In the genomic region with DNA sequence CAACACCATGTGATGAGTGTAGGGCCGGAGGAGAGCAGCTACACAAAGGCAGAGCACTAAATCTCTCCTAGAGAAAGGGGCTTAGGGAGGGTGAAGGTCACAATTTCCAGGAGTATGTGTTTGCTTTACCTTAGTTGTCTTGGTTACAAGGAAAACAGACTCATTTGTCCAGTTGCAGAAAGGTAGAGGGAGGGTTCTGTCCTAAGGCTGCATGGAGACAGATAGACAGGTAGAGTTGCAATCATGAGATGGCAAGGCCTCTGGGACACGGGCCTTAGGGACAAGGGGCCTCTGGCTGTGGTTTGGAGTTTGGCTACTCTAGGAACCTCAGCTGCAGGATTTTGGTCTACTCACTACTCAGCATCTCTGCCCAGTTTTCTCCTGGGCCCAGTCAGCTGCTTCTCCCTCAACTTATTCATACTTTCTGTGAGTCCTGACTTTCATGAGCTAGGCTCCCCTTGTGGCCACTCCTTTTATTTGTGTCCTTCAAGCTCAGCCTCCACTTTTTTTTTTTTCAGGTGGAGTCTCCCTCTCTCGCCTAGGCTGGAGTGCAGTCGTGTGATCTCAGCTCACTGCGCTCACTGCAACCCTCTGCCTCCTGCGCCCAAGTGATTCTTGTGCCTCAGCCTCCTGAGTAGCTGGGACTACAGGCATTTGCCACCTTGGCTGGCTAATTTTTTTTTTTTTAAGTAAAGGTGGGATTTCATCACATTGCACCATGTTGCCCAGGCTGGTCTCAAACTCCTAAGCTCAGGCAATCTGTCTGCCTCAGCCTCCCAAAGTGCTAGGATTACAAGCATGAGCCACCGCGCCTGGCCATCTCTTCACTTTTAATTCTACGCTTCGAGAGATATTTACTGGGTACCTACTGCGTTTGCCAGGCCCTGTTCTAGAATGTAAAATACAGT, we compare ENCODE assay signal across 1 cellular context.
TF ChIP-seq lines count a peak whose summit lies in the region.

No MANE protein-coding gene starts in this region.

TF ChIP-seq in HepG2, 621 proteins besides CTCF, POLR2A, EP300 and RAD21 (continued from another document and continues in another):
- TF ChIP-seq ZBTB46 (CRISPR knock-in tag; IDR thresholded peaks at IDR 0.05; ENCODE audit: borderline replicate concordance) = no peak
- TF ChIP-seq ZFP1 (CRISPR knock-in tag; IDR thresholded peaks at IDR 0.05) = no peak
- TF ChIP-seq ZNF224 (CRISPR knock-in tag; IDR thresholded peaks at IDR 0.05) = no peak
- no peak for TF ChIP-seq FOXK1 (CRISPR knock-in tag; IDR thresholded peaks at IDR 0.05; ENCODE audit: borderline replicate concordance, low read depth)
- TF ChIP-seq, protein P1, sequence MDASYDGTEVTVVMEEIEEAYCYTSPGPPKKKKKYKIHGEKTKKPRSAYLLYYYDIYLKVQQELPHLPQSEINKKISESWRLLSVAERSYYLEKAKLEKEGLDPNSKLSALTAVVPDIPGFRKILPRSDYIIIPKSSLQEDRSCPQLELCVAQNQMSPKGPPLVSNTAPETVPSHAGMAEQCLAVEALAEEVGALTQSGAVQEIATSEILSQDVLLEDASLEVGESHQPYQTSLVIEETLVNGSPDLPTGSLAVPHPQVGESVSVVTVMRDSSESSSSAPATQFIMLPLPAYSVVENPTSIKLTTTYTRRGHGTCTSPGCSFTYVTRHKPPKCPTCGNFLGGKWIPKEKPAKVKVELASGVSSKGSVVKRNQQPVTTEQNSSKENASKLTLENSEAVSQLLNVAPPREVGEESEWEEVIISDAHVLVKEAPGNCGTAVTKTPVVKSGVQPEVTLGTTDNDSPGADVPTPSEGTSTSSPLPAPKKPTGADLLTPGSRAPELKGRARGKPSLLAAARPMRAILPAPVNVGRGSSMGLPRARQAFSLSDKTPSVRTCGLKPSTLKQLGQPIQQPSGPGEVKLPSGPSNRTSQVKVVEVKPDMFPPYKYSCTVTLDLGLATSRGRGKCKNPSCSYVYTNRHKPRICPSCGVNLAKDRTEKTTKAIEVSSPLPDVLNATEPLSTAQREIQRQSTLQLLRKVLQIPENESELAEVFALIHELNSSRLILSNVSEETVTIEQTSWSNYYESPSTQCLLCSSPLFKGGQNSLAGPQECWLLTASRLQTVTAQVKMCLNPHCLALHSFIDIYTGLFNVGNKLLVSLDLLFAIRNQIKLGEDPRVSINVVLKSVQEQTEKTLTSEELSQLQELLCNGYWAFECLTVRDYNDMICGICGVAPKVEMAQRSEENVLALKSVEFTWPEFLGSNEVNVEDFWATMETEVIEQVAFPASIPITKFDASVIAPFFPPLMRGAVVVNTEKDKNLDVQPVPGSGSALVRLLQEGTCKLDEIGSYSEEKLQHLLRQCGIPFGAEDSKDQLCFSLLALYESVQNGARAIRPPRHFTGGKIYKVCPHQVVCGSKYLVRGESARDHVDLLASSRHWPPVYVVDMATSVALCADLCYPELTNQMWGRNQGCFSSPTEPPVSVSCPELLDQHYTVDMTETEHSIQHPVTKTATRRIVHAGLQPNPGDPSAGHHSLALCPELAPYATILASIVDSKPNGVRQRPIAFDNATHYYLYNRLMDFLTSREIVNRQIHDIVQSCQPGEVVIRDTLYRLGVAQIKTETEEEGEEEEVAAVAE (CRISPR knock-in tag; IDR thresholded peaks at IDR 0.05; ENCODE audit: borderline replicate concordance) = no peak
- TF ChIP-seq HNRNPLL (IDR thresholded peaks at IDR 0.05; ENCODE audit: low read depth, low read length, poor library complexity, severe bottlenecking) = no peak
- TF ChIP-seq MED8 (CRISPR knock-in tag; IDR thresholded peaks at IDR 0.05; ENCODE audit: insufficient replicate concordance) = no peak
- TF ChIP-seq HDAC6 (IDR thresholded peaks at IDR 0.05; ENCODE audit: low read depth, low read length) = no peak
- TF ChIP-seq, protein P2, sequence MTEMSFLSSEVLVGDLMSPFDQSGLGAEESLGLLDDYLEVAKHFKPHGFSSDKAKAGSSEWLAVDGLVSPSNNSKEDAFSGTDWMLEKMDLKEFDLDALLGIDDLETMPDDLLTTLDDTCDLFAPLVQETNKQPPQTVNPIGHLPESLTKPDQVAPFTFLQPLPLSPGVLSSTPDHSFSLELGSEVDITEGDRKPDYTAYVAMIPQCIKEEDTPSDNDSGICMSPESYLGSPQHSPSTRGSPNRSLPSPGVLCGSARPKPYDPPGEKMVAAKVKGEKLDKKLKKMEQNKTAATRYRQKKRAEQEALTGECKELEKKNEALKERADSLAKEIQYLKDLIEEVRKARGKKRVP (CRISPR knock-in tag; IDR thresholded peaks at IDR 0.05) = 0 out of 4 replicates have a peak, but pooled peaks of 1 of the 2 experiments have one; percentile 51
- TF ChIP-seq, protein P3, sequence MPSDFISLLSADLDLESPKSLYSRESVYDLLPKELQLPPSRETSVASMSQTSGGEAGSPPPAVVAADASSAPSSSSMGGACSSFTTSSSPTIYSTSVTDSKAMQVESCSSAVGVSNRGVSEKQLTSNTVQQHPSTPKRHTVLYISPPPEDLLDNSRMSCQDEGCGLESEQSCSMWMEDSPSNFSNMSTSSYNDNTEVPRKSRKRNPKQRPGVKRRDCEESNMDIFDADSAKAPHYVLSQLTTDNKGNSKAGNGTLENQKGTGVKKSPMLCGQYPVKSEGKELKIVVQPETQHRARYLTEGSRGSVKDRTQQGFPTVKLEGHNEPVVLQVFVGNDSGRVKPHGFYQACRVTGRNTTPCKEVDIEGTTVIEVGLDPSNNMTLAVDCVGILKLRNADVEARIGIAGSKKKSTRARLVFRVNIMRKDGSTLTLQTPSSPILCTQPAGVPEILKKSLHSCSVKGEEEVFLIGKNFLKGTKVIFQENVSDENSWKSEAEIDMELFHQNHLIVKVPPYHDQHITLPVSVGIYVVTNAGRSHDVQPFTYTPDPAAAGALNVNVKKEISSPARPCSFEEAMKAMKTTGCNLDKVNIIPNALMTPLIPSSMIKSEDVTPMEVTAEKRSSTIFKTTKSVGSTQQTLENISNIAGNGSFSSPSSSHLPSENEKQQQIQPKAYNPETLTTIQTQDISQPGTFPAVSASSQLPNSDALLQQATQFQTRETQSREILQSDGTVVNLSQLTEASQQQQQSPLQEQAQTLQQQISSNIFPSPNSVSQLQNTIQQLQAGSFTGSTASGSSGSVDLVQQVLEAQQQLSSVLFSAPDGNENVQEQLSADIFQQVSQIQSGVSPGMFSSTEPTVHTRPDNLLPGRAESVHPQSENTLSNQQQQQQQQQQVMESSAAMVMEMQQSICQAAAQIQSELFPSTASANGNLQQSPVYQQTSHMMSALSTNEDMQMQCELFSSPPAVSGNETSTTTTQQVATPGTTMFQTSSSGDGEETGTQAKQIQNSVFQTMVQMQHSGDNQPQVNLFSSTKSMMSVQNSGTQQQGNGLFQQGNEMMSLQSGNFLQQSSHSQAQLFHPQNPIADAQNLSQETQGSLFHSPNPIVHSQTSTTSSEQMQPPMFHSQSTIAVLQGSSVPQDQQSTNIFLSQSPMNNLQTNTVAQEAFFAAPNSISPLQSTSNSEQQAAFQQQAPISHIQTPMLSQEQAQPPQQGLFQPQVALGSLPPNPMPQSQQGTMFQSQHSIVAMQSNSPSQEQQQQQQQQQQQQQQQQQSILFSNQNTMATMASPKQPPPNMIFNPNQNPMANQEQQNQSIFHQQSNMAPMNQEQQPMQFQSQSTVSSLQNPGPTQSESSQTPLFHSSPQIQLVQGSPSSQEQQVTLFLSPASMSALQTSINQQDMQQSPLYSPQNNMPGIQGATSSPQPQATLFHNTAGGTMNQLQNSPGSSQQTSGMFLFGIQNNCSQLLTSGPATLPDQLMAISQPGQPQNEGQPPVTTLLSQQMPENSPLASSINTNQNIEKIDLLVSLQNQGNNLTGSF (CRISPR knock-in tag; IDR thresholded peaks at IDR 0.05) = no peak
- no peak for TF ChIP-seq SMAD9 (CRISPR knock-in tag; IDR thresholded peaks at IDR 0.05)
- TF ChIP-seq ZNF710 (CRISPR knock-in tag; IDR thresholded peaks at IDR 0.05; ENCODE audit: borderline replicate concordance) = 0 out of 2 replicates have a peak, but pooled peaks have one; percentile 26
- TF ChIP-seq CSRNP1 (CRISPR knock-in tag; IDR thresholded peaks at IDR 0.05) = no peak
- TF ChIP-seq ZFY (CRISPR knock-in tag; IDR thresholded peaks at IDR 0.05) = peak; percentile 43; the same call in 1 of the 2 replicates
- no peak for TF ChIP-seq ZNF761 (CRISPR knock-in tag; conservative IDR thresholded peaks at IDR 0.05)
- no peak for TF ChIP-seq ZNF616 (CRISPR knock-in tag; IDR thresholded peaks at IDR 0.05; ENCODE audit: low read depth)
- TF ChIP-seq MAZ (IDR thresholded peaks at IDR 0.05; ENCODE audit: borderline replicate concordance, low read depth, low read length) = no peak
- no peak for TF ChIP-seq MAZ (CRISPR knock-in tag; IDR thresholded peaks at IDR 0.05; ENCODE audit: low read depth)
- no peak for TF ChIP-seq ZNF607 (CRISPR knock-in tag; IDR thresholded peaks at IDR 0.05; ENCODE audit: borderline replicate concordance)
- TF ChIP-seq TMF1 (CRISPR knock-in tag; IDR thresholded peaks at IDR 0.05; ENCODE audit: low read depth) = no peak
- TF ChIP-seq ZNF629 (CRISPR knock-in tag; conservative IDR thresholded peaks at IDR 0.05) = peak; percentile 6; the same call in 1 of the 2 replicates
- TF ChIP-seq, protein P4, sequence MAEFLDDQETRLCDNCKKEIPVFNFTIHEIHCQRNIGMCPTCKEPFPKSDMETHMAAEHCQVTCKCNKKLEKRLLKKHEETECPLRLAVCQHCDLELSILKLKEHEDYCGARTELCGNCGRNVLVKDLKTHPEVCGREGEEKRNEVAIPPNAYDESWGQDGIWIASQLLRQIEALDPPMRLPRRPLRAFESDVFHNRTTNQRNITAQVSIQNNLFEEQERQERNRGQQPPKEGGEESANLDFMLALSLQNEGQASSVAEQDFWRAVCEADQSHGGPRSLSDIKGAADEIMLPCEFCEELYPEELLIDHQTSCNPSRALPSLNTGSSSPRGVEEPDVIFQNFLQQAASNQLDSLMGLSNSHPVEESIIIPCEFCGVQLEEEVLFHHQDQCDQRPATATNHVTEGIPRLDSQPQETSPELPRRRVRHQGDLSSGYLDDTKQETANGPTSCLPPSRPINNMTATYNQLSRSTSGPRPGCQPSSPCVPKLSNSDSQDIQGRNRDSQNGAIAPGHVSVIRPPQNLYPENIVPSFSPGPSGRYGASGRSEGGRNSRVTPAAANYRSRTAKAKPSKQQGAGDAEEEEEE (CRISPR knock-in tag; IDR thresholded peaks at IDR 0.05; ENCODE audit: borderline replicate concordance) = no peak
- TF ChIP-seq DRAP1 (CRISPR knock-in tag; IDR thresholded peaks at IDR 0.05) = no peak
- TF ChIP-seq ETS1 (CRISPR knock-in tag; IDR thresholded peaks at IDR 0.05) = no peak
- TF ChIP-seq, protein P5, sequence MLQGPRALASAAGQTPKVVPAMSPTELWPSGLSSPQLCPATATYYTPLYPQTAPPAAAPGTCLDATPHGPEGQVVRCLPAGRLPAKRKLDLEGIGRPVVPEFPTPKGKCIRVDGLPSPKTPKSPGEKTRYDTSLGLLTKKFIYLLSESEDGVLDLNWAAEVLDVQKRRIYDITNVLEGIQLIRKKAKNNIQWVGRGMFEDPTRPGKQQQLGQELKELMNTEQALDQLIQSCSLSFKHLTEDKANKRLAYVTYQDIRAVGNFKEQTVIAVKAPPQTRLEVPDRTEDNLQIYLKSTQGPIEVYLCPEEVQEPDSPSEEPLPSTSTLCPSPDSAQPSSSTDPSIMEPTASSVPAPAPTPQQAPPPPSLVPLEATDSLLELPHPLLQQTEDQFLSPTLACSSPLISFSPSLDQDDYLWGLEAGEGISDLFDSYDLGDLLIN (CRISPR knock-in tag; IDR thresholded peaks at IDR 0.05; ENCODE audit: borderline replicate concordance) = no peak
- peak; percentile 10; the same call in 1 of the 2 replicates for TF ChIP-seq RFX5 (IDR thresholded peaks at IDR 0.05; ENCODE audit: low read depth, low read length)
